In genomic region chr7:105876091-105876963, GRCh38 we compare ENCODE assay signal across 8 cellular contexts.
DNase-seq lines count a peak whose midpoint lies in the region; ATAC-seq lines count a peak whose summit lies in the region.

Gene ATXN7L1, minus strand, starts transcription at chr7:105876599. Its CDS starts 41 bp downstream, at chr7:105876558.

- peak within 1 kb of the TSS; percentile 94 to 95 for H3K27ac Mint-ChIP-seq in effector memory CD8-positive, alpha-beta T cell
- H3K27ac Mint-ChIP-seq in memory B cell = peak within 1 kb of the TSS; percentile 18

- H3K4me1 Mint-ChIP-seq in effector memory CD8-positive, alpha-beta T cell (ENCODE audit: low read depth in 2 of 2) = peaks cover 24 to 55% of the 10 kb centered on the region in 2 donors
- H3K4me1 Mint-ChIP-seq in memory B cell = peaks cover 3% of the 10 kb centered on the region

- H3K4me3 Mint-ChIP-seq in effector memory CD8-positive, alpha-beta T cell = peak within 1 kb of the TSS; percentile 94 to 98
- H3K4me3 Mint-ChIP-seq in memory B cell = peak within 1 kb of the TSS; percentile 94

- peaks cover 4% of the 10 kb centered on the region for H3K36me3 Mint-ChIP-seq in effector memory CD8-positive, alpha-beta T cell (ENCODE audit: insufficient read depth)
- no peaks in the 10 kb centered on the region for H3K36me3 Mint-ChIP-seq in memory B cell

- peak; percentile 88 for ATAC-seq in GM19438 (IDR thresholded peaks at IDR 0.05; ENCODE audit: low read depth, unreplicated experiment)
- ATAC-seq in effector memory CD8-positive, alpha-beta T cell (replicated peaks) = peak; percentile 97
- peak; percentile 99 for ATAC-seq in memory B cell (ENCODE audit: low read depth)

- no peaks in the 10 kb centered on the region for H3K9me3 Mint-ChIP-seq in effector memory CD8-positive, alpha-beta T cell
- no peaks in the 10 kb centered on the region for H3K9me3 Mint-ChIP-seq in memory B cell

- H3K27me3 Mint-ChIP-seq in effector memory CD8-positive, alpha-beta T cell = no peaks in the 10 kb centered on the region
- no peaks in the 10 kb centered on the region for H3K27me3 Mint-ChIP-seq in memory B cell

- DNase-seq in Ammon's horn (ENCODE audit: low spot score) = peak; percentile 98
- DNase-seq in HUDEP-2 (lab: John Stamatoyannopoulos, UW; ENCODE audit: unreplicated experiment in 76 of 76) = peak in 75 of 76 experiments; percentile 11 to 94 (median 86)
- DNase-seq in NOMO-1 treated with DMSO at 0.1 percent for 48 hours (lab: John Stamatoyannopoulos, UW; ENCODE audit: unreplicated experiment) = peak; percentile 80
- peak; percentile 78 to 82 for DNase-seq in activated CD8-positive, alpha-beta memory T cell treated with anti-CD3 and anti-CD28 coated beads for 4 hours (ENCODE audit: low read depth in 2 of 2)
- peak; percentile 82 to 87 (median 83) for DNase-seq in effector memory CD8-positive, alpha-beta T cell
- DNase-seq in memory B cell (ENCODE audit: low spot score in 2 of 2) = peak; percentile 83 to 88
- peak; percentile 84 to 88 (median 85) for DNase-seq in stimulated activated CD4-positive, alpha-beta T cell treated with anti-CD3 and anti-CD28 coated beads, TNF-alpha, amount 100 ng/mL, for 48 hours (ENCODE audit: low read depth in 3 of 3)

Comparison
In these comparisons a context has a peak if more than half of its experiments do, and no peak if none do; other contexts are left out.
1. Peak in every context shown above with its lines: DNase-seq and ATAC-seq.